Comparison of ENCODE assay signal across 10 cellular contexts in the genomic region with DNA sequence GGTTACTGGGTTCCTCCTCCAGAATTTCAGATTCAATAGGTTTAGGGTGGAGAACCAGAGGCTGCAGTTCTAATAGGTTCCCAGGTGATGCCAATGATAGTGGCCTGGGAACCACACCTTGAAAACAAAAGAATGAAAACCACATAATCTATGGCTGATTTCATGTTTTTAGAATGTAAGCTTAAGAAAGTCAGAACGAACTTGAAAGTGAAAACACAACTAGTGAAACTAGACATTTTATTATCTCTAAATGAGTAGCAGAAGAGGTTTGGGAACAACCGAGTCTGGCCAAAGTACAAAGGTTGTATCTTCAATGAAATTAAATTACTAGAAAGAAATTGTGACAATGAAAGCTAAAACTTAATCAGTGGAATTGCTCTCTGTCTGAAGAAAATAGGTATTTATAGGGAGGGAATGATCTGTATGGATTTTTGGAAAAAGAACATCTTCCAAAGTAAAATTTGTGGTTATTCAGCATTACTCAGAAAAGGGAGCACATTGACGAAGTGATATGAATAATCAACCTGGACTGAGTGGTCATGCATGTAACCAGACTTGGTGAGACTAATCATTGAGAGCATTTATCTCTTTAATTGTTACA. TPM values are rescaled to one million over a fixed set of nuclear protein-coding genes. Genes with fewer than 3 reads are reported as not detected.
DNase-seq lines count a peak whose midpoint lies in the region; ATAC-seq and TF ChIP-seq lines count a peak whose summit lies in the region.
"Had no signal": no experiment of that assay in that cellular context is flagged by ENCODE, and none has a peak within 500 bp of the region (broad histone marks: within the 10 kb centered on the region; RNA-seq: fewer than 3 reads in every experiment).

No MANE protein-coding gene starts in this region.

- H3K9me3 Mint-ChIP-seq in activated CD4-positive, alpha-beta T cell treated with anti-CD3 and anti-CD28 coated beads, Interleukin-2, amount 10 ng/mL, durations not matched to agents 24 days and 14 days = no peaks in the 10 kb centered on the region

- ATAC-seq in GM21526 (IDR thresholded peaks at IDR 0.05; ENCODE audit: low FRiP score, unreplicated experiment) (peak; percentile 88), HG03196 (IDR thresholded peaks at IDR 0.05; ENCODE audit: unreplicated experiment) (peak; percentile 88), right lobe of liver (peak in 3 of 4 donors; percentile 49 to 55 (median 54))
- ATAC-seq: Right ventricle myocardium inferior had no signal

- no peak for TF ChIP-seq POLR2A in right lobe of liver (IDR thresholded peaks at IDR 0.05)

- peak overlapping the region; percentile 83 for H3K27ac Mint-ChIP-seq in activated CD4-positive, alpha-beta T cell treated with anti-CD3 and anti-CD28 coated beads, Interleukin-2, amount 10 ng/mL, durations not matched to agents 24 days and 14 days

- intact Hi-C loops in activated CD4-positive, alpha-beta T cell treated with anti-CD3 and anti-CD28 coated beads, Interleukin-2, amount 10 ng/mL, durations not matched to agents 24 days and 14 days (cut with micrococcal nuclease) = loop anchor here (1.0 kb wide), 4 partner anchors 9 to 64 kb away; a partner anchor contains a TSS
- intact Hi-C loops in right lobe of liver (cut with DNase I) = no loop called here

- H3K27ac ChIP-seq in right lobe of liver = no peak overlapping the region

- H3K4me1 ChIP-seq in right lobe of liver = peaks cover 0 to 5% (median 0%) of the 10 kb centered on the region in 4 donors

- no peak for TF ChIP-seq CTCF in right lobe of liver (IDR thresholded peaks at IDR 0.05)

- H3K36me3 Mint-ChIP-seq in activated CD4-positive, alpha-beta T cell treated with anti-CD3 and anti-CD28 coated beads, Interleukin-2, amount 10 ng/mL, durations not matched to agents 24 days and 14 days (ENCODE audit: low read depth) = no peaks in the 10 kb centered on the region

- 44% methylated on average over 3 of the region's 3 CpGs for WGBS in right lobe of liver (ENCODE audit: insufficient coverage, low coverage, low lambda C conversion rate, missing lambda C conversion rate)

- H3K4me3 ChIP-seq in right lobe of liver = no peak overlapping the region

- no peaks in the 10 kb centered on the region for H3K9me3 ChIP-seq in right lobe of liver

- H3K27me3 ChIP-seq in right lobe of liver = no peaks in the 10 kb centered on the region

- H3K4me3 Mint-ChIP-seq in activated CD4-positive, alpha-beta T cell treated with anti-CD3 and anti-CD28 coated beads, Interleukin-2, amount 10 ng/mL, durations not matched to agents 24 days and 14 days = peak overlapping the region; percentile 36

- H3K36me3 ChIP-seq in right lobe of liver = no peaks in the 10 kb centered on the region

- DNase-seq in activated CD4-positive, alpha-beta T cell treated with anti-CD3 and anti-CD28 coated beads, Interleukin-2, amount 10 ng/mL, durations not matched to agents 24 days and 14 days = peak; percentile 81
- DNase-seq in activated CD4-positive, alpha-beta T cell treated with anti-CD3 and anti-CD28 coated beads, Interleukin-2, amount 50 U/mL, for 1 hour = no peak
- no peak for DNase-seq in right lobe of liver
- DNase-seq in NCI-H69 (lab: John Stamatoyannopoulos, UW) = no peak
- no peak for DNase-seq in GF-D8 (lab: John Stamatoyannopoulos, UW)
- no peak for DNase-seq in NCI-H345 (lab: John Stamatoyannopoulos, UW)
- DNase-seq: activated gamma-delta T cell treated with Interleukin-2 at 50 U/mL for 16 hours had no signal

- peaks cover 10% of the 10 kb centered on the region for H3K27me3 Mint-ChIP-seq in activated CD4-positive, alpha-beta T cell treated with anti-CD3 and anti-CD28 coated beads, Interleukin-2, amount 10 ng/mL, durations not matched to agents 24 days and 14 days

- H3K4me1 Mint-ChIP-seq in activated CD4-positive, alpha-beta T cell treated with anti-CD3 and anti-CD28 coated beads, Interleukin-2, amount 10 ng/mL, durations not matched to agents 24 days and 14 days = peaks cover 35% of the 10 kb centered on the region

RNA-seq across cellular contexts. Expression of a gene that starts 24.9 kb away (rescaled TPM):
- 28.6 and 31.6 TPM in 2 replicates for total RNA-seq in activated CD4-positive, alpha-beta T cell treated with anti-CD3 and anti-CD28 coated beads, Interleukin-2, amount 10 ng/mL, durations not matched to agents 24 days and 14 days
- total RNA-seq in right lobe of liver = 10 to 100 TPM in 1 of 6 experiments, 1 to 10 TPM in 5; 5.7 to 12.7 (median 7.1) TPM
